Comparison of ENCODE assay signal across 8 cellular contexts in genomic region chr13:57935965-57936364, GRCh38.
"Had no signal": no experiment of that assay in that cellular context is flagged by ENCODE, and none has a peak within 500 bp of the region (broad histone marks: within the 10 kb centered on the region; RNA-seq: fewer than 3 reads in every experiment).

No MANE protein-coding gene starts in this region.

- DNase-seq: GDM1, GF-D8 had no signal

- FAIRE-seq: G401.6, GM12878, GM12891, GM12892, GM18507, GM19239 had no signal

- ATAC-seq: GM12878 had no signal

- H3K4me3 ChIP-seq: GM12878 had no signal
